ENCODE assay signal across 8 cellular contexts in genomic region chrX:10722804-10723364, GRCh38.
A peak's percentile ranks its signal among the peaks of the same experiment; 100 is the strongest.
DNase-seq lines count a peak whose midpoint lies in the region; ATAC-seq and TF ChIP-seq lines count a peak whose summit lies in the region.

No MANE protein-coding gene starts in this region.

- H4K20me1 ChIP-seq in OCI-LY1 (ENCODE audit: insufficient read depth, low read length), result no peaks in the 10 kb centered on the region

- no peak overlapping the region for H3K9ac ChIP-seq in OCI-LY1 (ENCODE audit: low read length)

- peak; percentile 58 for DNase-seq in EH (ENCODE audit: low read depth)
- DNase-seq in astrocyte of the cerebellum (ENCODE audit: low read depth), result peak; percentile 24
- DNase-seq in hippocampal formation (lab: John Stamatoyannopoulos, UW), result peak; percentile 32 to 33
- peak; percentile 10 for DNase-seq in smooth muscle cell of the brain vasculature (ENCODE audit: low read depth, low spot score)

- no peaks in the 10 kb centered on the region for H3K79me2 ChIP-seq in OCI-LY1 (ENCODE audit: insufficient read depth, low read length)

- no peaks in the 10 kb centered on the region for H3K4me1 ChIP-seq in OCI-LY1 (ENCODE audit: insufficient read depth, low read length, severe bottlenecking)

- TF ChIP-seq CTCF in 22Rv1 (IDR thresholded peaks at IDR 0.05), result peak; percentile 73
- TF ChIP-seq CTCF in OCI-LY1 (IDR thresholded peaks at IDR 0.05; ENCODE audit: low read length), result peak; percentile 54; the same call in 1 of the 2 replicates
- peak; percentile 60 for TF ChIP-seq CTCF in astrocyte of the cerebellum (IDR thresholded peaks at IDR 0.05; ENCODE audit: low read depth, low read length, missing control alignments)

- H3K36me3 ChIP-seq in OCI-LY1 (ENCODE audit: insufficient read depth, low read length), result no peaks in the 10 kb centered on the region

- no peaks in the 10 kb centered on the region for H3K9me2 ChIP-seq in OCI-LY1 (ENCODE audit: low read depth, low read length)

- no peaks in the 10 kb centered on the region for H3F3A ChIP-seq in OCI-LY1 (ENCODE audit: insufficient read depth, low read length)

- H3K4me3 ChIP-seq in OCI-LY1 (ENCODE audit: low read depth, low read length, poor library complexity, severe bottlenecking) (no peak overlapping the region), astrocyte of the cerebellum (ENCODE audit: low read depth, low read length) (no peak overlapping the region)

- H3K27me3 ChIP-seq in OCI-LY1 (ENCODE audit: insufficient read depth, low read length), result no peaks in the 10 kb centered on the region

- no peaks in the 10 kb centered on the region for H3K9me3 ChIP-seq in OCI-LY1 (ENCODE audit: low read length)

- no peak overlapping the region for H3K4me2 ChIP-seq in OCI-LY1 (ENCODE audit: low read length)

- H3K27ac ChIP-seq in 22Rv1 (no peak overlapping the region), OCI-LY1 (ENCODE audit: low read depth, low read length, poor library complexity, severe bottlenecking) (no peak overlapping the region)

- no peak overlapping the region for H2AFZ ChIP-seq in OCI-LY1 (ENCODE audit: low read length)

- ATAC-seq in HG02885 (IDR thresholded peaks at IDR 0.05; ENCODE audit: poor library complexity, unreplicated experiment), result peak; percentile 88
- no peak for ATAC-seq in HG02588 (IDR thresholded peaks at IDR 0.05; ENCODE audit: unreplicated experiment)

- in situ Hi-C loops in astrocyte of the cerebellum (cut with HindIII; ENCODE audit: low sequenced_read_pairs), result no loop called here
